ENCODE assay signal across 1 cellular context in the genomic region with DNA sequence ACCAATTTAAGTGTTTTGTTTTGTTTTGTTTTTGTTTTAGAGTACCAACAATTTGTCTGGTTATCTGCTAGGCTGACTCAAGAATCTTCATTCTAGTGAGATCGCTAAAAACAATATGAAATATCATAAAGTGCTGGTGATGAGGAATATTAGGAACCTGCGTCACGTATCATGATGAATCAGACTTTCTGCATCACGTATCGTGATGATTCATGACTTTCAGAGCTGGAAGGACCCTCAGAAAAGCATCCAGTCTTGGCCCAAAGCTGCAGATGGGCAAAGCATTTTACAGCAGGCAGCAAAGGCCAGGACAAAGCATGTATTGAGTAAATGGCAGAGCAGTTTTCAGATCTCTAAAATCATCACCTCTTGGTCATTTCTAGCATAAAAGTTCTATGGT.
TF ChIP-seq lines count a peak whose summit lies in the region.

No MANE protein-coding gene starts in this region.

TF ChIP-seq in endothelial cell of umbilical vein, 7 proteins besides CTCF, POLR2A, EP300 and RAD21 (continued from another document):
- peak; percentile 13 for TF ChIP-seq JUN (IDR thresholded peaks at IDR 0.05; ENCODE audit: borderline replicate concordance, insufficient read depth, insufficient read length, low read depth)
